In genomic region chr7:11355571-11355970, GRCh38 we compare ENCODE assay signal across 23 cellular contexts.
A peak's percentile ranks its signal among the peaks of the same experiment; 100 is the strongest.
DNase-seq lines count a peak whose midpoint lies in the region; ATAC-seq, FAIRE-seq and TF ChIP-seq lines count a peak whose summit lies in the region.
"Had no signal": no experiment of that assay in that cellular context is flagged by ENCODE, and none has a peak within 500 bp of the region (broad histone marks: within the 10 kb centered on the region; RNA-seq: fewer than 3 reads in every experiment).

No MANE protein-coding gene starts in this region.

- no peak overlapping the region for H3K27ac ChIP-seq in testis
- H3K27ac ChIP-seq: 22Rv1, A549, GM23248 had no signal

- POLR2A ChIA-PET in HEK293T (lab: Yijun Ruan, JAX), result no interaction called here

- no peaks in the 10 kb centered on the region for H3K9me3 ChIP-seq in testis
- H3K9me3 ChIP-seq: Caco-2 had no signal

- H3K9me3 Mint-ChIP-seq in nephron, result peaks cover 33% of the 10 kb centered on the region
- H3K9me3 Mint-ChIP-seq: CD8-positive, alpha-beta T cell had no signal

- H3K36me3 Mint-ChIP-seq in nephron (ENCODE audit: low read depth), result peaks cover 11% of the 10 kb centered on the region
- H3K36me3 Mint-ChIP-seq: CD4-positive, CD25-positive, alpha-beta regulatory T cell; CD8-positive, alpha-beta T cell had no signal

- WGBS in testis, 2 donors, result 34 to 50% methylated on average over 4 of the region's 4 CpGs

- no peak overlapping the region for H3K4me3 Mint-ChIP-seq in nephron
- H3K4me3 Mint-ChIP-seq: CD4-positive, CD25-positive, alpha-beta regulatory T cell; CD8-positive, alpha-beta T cell; HFFc6 had no signal

- peak; percentile 8 for FAIRE-seq in endometrium (lab: Jason Lieb, UNC)
- FAIRE-seq: A549, G401.6, GM12892, H1 had no signal

- ATAC-seq in GM21360 (IDR thresholded peaks at IDR 0.05; ENCODE audit: unreplicated experiment), result no peak
- ATAC-seq: A549; CD8-positive, alpha-beta T cell; HCT116 had no signal

- no peak for TF ChIP-seq CTCF in nephron (IDR thresholded peaks at IDR 0.05; ENCODE audit: unreplicated experiment in 3 of 3)
- no peak for TF ChIP-seq CTCF in testis (IDR thresholded peaks at IDR 0.05)

- H3K4me1 ChIP-seq in testis, result no peaks in the 10 kb centered on the region
- H3K4me1 ChIP-seq: A549, Caco-2 had no signal

- H3K36me3 ChIP-seq in testis (ENCODE audit: low read depth, missing control alignments), result no peaks in the 10 kb centered on the region

- no peaks in the 10 kb centered on the region for H3K27me3 ChIP-seq in testis

- peak overlapping the region in 2 of 3 experiments; percentile 43 to 86 for H3K27ac Mint-ChIP-seq in nephron
- H3K27ac Mint-ChIP-seq: CD8-positive, alpha-beta T cell; HFFc6 had no signal

- DNase-seq in A172 (ENCODE audit: low spot score) (peak; percentile 62), HEK293T (ENCODE audit: extremely low spot score) (no peak), activated gamma-delta T cell treated with Interleukin-2 at 50 U/mL for 16 hours (no peak), HPDE6-E6E7 (ENCODE audit: extremely low spot score) (no peak), testis (no peak)
- DNase-seq: C1 segment of cervical spinal cord; Caco-2; CD4-positive, CD25-positive, alpha-beta regulatory T cell; CD8-positive, alpha-beta T cell; DMS153; DND-41; GM23248; H7; HFFc6 had no signal

- TF ChIP-seq POLR2A in testis (IDR thresholded peaks at IDR 0.05), result no peak

- no peaks in the 10 kb centered on the region for H3K27me3 Mint-ChIP-seq in nephron (ENCODE audit: low read depth)
- H3K27me3 Mint-ChIP-seq: CD4-positive, CD25-positive, alpha-beta regulatory T cell had no signal

- H3K4me1 Mint-ChIP-seq in nephron, result peaks cover 12% of the 10 kb centered on the region
- H3K4me1 Mint-ChIP-seq: CD4-positive, CD25-positive, alpha-beta regulatory T cell had no signal

- CTCF ChIA-PET in HEK293T (lab: Yijun Ruan, JAX), result no interaction called here

- no peak overlapping the region for H3K4me3 ChIP-seq in testis
- H3K4me3 ChIP-seq: A549, GM23248 had no signal

- intact Hi-C loops in testis (cut with DNase I; ENCODE audit: low total_unique reads), result no loop called here

TF ChIP-seq in HEK293T, 16 proteins besides CTCF, POLR2A, EP300 and RAD21:
- no peak for TF ChIP-seq ELF4 (IDR thresholded peaks at IDR 0.05)
- no peak for TF ChIP-seq SUZ12 (IDR thresholded peaks at IDR 0.05)
- no peak for TF ChIP-seq L3MBTL2 (conservative IDR thresholded peaks at IDR 0.05)
- TF ChIP-seq TARDBP (IDR thresholded peaks at IDR 0.05), result no peak
- TF ChIP-seq CTBP1 (IDR thresholded peaks at IDR 0.05; ENCODE audit: borderline replicate concordance), result peak; percentile 40; the same call in 1 of the 2 replicates
- TF ChIP-seq HDGF (IDR thresholded peaks at IDR 0.05; ENCODE audit: borderline replicate concordance), result no peak
- TF ChIP-seq ARNT (IDR thresholded peaks at IDR 0.05), result no peak
- TF ChIP-seq BHLHE40 (IDR thresholded peaks at IDR 0.05; ENCODE audit: borderline replicate concordance), result no peak
- no peak for TF ChIP-seq FOXM1 (IDR thresholded peaks at IDR 0.05; ENCODE audit: borderline replicate concordance)
- no peak for TF ChIP-seq SP1 (IDR thresholded peaks at IDR 0.05)
- TF ChIP-seq NFRKB (IDR thresholded peaks at IDR 0.05), result no peak
- TF ChIP-seq, protein P1, sequence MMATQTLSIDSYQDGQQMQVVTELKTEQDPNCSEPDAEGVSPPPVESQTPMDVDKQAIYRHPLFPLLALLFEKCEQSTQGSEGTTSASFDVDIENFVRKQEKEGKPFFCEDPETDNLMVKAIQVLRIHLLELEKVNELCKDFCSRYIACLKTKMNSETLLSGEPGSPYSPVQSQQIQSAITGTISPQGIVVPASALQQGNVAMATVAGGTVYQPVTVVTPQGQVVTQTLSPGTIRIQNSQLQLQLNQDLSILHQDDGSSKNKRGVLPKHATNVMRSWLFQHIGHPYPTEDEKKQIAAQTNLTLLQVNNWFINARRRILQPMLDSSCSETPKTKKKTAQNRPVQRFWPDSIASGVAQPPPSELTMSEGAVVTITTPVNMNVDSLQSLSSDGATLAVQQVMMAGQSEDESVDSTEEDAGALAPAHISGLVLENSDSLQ (IDR thresholded peaks at IDR 0.05), result peak; percentile 92
- TF ChIP-seq FOXA1 (IDR thresholded peaks at IDR 0.05), result no peak
- TF ChIP-seq ZNF384 (IDR thresholded peaks at IDR 0.05), result no peak
- TF ChIP-seq LEF1 (IDR thresholded peaks at IDR 0.05; ENCODE audit: borderline replicate concordance), result no peak
- no peak for TF ChIP-seq FOXK2 (IDR thresholded peaks at IDR 0.05)
